8 cellular contexts compared by ENCODE assay signal in genomic region chr18:66560092-66560491, GRCh38. TPM values are rescaled to one million over a fixed set of nuclear protein-coding genes. Genes with fewer than 3 reads are reported as not detected.
A peak's percentile ranks its signal among the peaks of the same experiment; 100 is the strongest.
DNase-seq lines count a peak whose midpoint lies in the region; ATAC-seq, FAIRE-seq and TF ChIP-seq lines count a peak whose summit lies in the region.

No MANE protein-coding gene starts in this region.

- H3K9me1 ChIP-seq in K562 (ENCODE audit: control insufficient read depth, insufficient read depth, low read length): no peaks in the 10 kb centered on the region

- no peaks in the 10 kb centered on the region for H3K27me3 Mint-ChIP-seq in activated CD4-positive, alpha-beta T cell treated with anti-CD3 and anti-CD28 coated beads, Interleukin-2, amount 10 ng/mL, durations not matched to agents 24 days and 14 days
- no peaks in the 10 kb centered on the region for H3K27me3 Mint-ChIP-seq in naive thymus-derived CD8-positive, alpha-beta T cell

- ATAC-seq in K562 (no peak), gastrocnemius medialis (no peak)
- ATAC-seq in naive thymus-derived CD8-positive, alpha-beta T cell: no peak

- H3K79me2 ChIP-seq in K562 (ENCODE audit: control insufficient read depth, insufficient read depth, low read length): no peaks in the 10 kb centered on the region

- H3K4me1 ChIP-seq in K562 (replicated peaks in 1 of 2; ENCODE audit: control insufficient read depth in 2 of 2, insufficient read depth in 2 of 2, low read length in 2 of 2) (no peaks in the 10 kb centered on the region), gastrocnemius medialis (no peaks in the 10 kb centered on the region)

- H3K36me3 Mint-ChIP-seq in activated CD4-positive, alpha-beta T cell treated with anti-CD3 and anti-CD28 coated beads, Interleukin-2, amount 10 ng/mL, durations not matched to agents 24 days and 14 days (ENCODE audit: low read depth): no peaks in the 10 kb centered on the region
- H3K36me3 Mint-ChIP-seq in naive thymus-derived CD8-positive, alpha-beta T cell: no peaks in the 10 kb centered on the region

- no peak overlapping the region for H2AFZ ChIP-seq in K562 (ENCODE audit: low read depth, low read length)

- no peak for TF ChIP-seq EP300 in K562 (IDR thresholded peaks at IDR 0.05; ENCODE audit: low read length)

- no peaks in the 10 kb centered on the region for H3K9me3 Mint-ChIP-seq in activated CD4-positive, alpha-beta T cell treated with anti-CD3 and anti-CD28 coated beads, Interleukin-2, amount 10 ng/mL, durations not matched to agents 24 days and 14 days
- peaks cover 0 to 3% (median 0%) of the 10 kb centered on the region in 9 donors for H3K9me3 Mint-ChIP-seq in naive thymus-derived CD8-positive, alpha-beta T cell

- no peak for TF ChIP-seq RAD21 in K562 (CRISPR knock-in tag; conservative IDR thresholded peaks at IDR 0.05 in 1 of 2, IDR thresholded peaks at IDR 0.05 in 1 of 2)

- no peak overlapping the region for H3K27ac ChIP-seq in K562 (ENCODE audit: extremely low read depth, low read depth, low read length)
- no peak overlapping the region for H3K27ac ChIP-seq in gastrocnemius medialis

- intact Hi-C loops in K562 (cut with micrococcal nuclease): no loop called here
- intact Hi-C loops in activated CD4-positive, alpha-beta T cell treated with anti-CD3 and anti-CD28 coated beads, Interleukin-2, amount 10 ng/mL, durations not matched to agents 24 days and 14 days (cut with micrococcal nuclease): no loop called here
- intact Hi-C loops in gastrocnemius medialis (cut with DNase I; ENCODE audit: low total_unique reads): no loop called here

- POLR2A ChIA-PET in K562 (lab: Yijun Ruan, JAX): no interaction called here
- POLR2A ChIA-PET in naive thymus-derived CD8-positive, alpha-beta T cell (lab: Charles Lee): no interaction called here

- H3K4me2 ChIP-seq in K562 (ENCODE audit: insufficient read depth, low read length): no peak overlapping the region

- no peaks in the 10 kb centered on the region for H3K36me3 ChIP-seq in K562 (ENCODE audit: control insufficient read depth, insufficient read depth, low read length)
- no peaks in the 10 kb centered on the region for H3K36me3 ChIP-seq in gastrocnemius medialis

- no peaks in the 10 kb centered on the region; the same call in 1 of the 2 replicates for H3K9me3 ChIP-seq in K562 (replicated peaks; ENCODE audit: control insufficient read depth, insufficient read depth, low read depth, low read length)
- no peaks in the 10 kb centered on the region for H3K9me3 ChIP-seq in gastrocnemius medialis

- no peak overlapping the region for H3K9ac ChIP-seq in K562 (ENCODE audit: insufficient read depth in 1 of 2, low read depth in 2 of 2, low read length in 2 of 2)

- FAIRE-seq in K562 (lab: Jason Lieb, UNC): no peak

- WGBS in K562 (ENCODE audit: insufficient coverage, low coverage, missing lambda C conversion rate): 6% methylated on average over 4 of the region's 4 CpGs

- CTCF ChIA-PET in K562 (lab: Yijun Ruan, JAX; ENCODE audit: low intra/inter-chr PET ratio): no interaction called here

- H3K4me3 Mint-ChIP-seq in activated CD4-positive, alpha-beta T cell treated with anti-CD3 and anti-CD28 coated beads, Interleukin-2, amount 10 ng/mL, durations not matched to agents 24 days and 14 days: no peak overlapping the region
- H3K4me3 Mint-ChIP-seq in naive thymus-derived CD8-positive, alpha-beta T cell: no peak overlapping the region

- no peaks in the 10 kb centered on the region for H3K27me3 ChIP-seq in K562 (ENCODE audit: control insufficient read depth in 2 of 2, insufficient read depth in 2 of 2, low read length in 2 of 2)
- no peaks in the 10 kb centered on the region for H3K27me3 ChIP-seq in gastrocnemius medialis

- DNase-seq in NCI-H2081 (lab: John Stamatoyannopoulos, UW) (peak; percentile 40 to 73), K562 (ENCODE audit: extremely low read depth in 1 of 4, low spot score in 3 of 4) (no peak), mucosa of gallbladder (ENCODE audit: low spot score) (peak; percentile 26), iPS-NIHi11 (ENCODE audit: low spot score) (no peak), gastrocnemius medialis (no peak)
- DNase-seq in activated CD4-positive, alpha-beta T cell treated with anti-CD3 and anti-CD28 coated beads, Interleukin-2, amount 10 ng/mL, durations not matched to agents 24 days and 14 days: no peak
- no peak for DNase-seq in naive thymus-derived CD8-positive, alpha-beta T cell

- TF ChIP-seq POLR2A in K562 (conservative IDR thresholded peaks at IDR 0.05) (no peak), gastrocnemius medialis (IDR thresholded peaks at IDR 0.05) (no peak)

- BruUV-seq in K562 (replicated peaks; lab: Mats Ljungman, UMichigan): no TSS peak

- in situ Hi-C loops in K562 (cut with MboI) (no loop called here), gastrocnemius medialis (cut with MboI; ENCODE audit: low sequenced_read_pairs in 4 of 4) (loop anchor here in 1 of 4 donors (10.0 kb wide), 1 partner anchor 185 kb away; no protein-coding TSS in a partner anchor)

- TF ChIP-seq CTCF in GM12872 (IDR thresholded peaks at IDR 0.05; ENCODE audit: insufficient read depth, low read depth, low read length) (0 out of 3 replicates have a peak, but pooled peaks have one; percentile 5), K562 (IDR thresholded peaks at IDR 0.05 in 2 of 3, conservative IDR thresholded peaks at IDR 0.05 in 1 of 3; ENCODE audit: insufficient read depth in 2 of 3, low read depth in 1 of 3, low read length in 3 of 3) (no peak), gastrocnemius medialis (IDR thresholded peaks at IDR 0.05 in 4 of 5, conservative IDR thresholded peaks at IDR 0.05 in 1 of 5) (peak in 1 of 5 experiments; percentile 13)

- no peak overlapping the region for H3K27ac Mint-ChIP-seq in activated CD4-positive, alpha-beta T cell treated with anti-CD3 and anti-CD28 coated beads, Interleukin-2, amount 10 ng/mL, durations not matched to agents 24 days and 14 days
- H3K27ac Mint-ChIP-seq in naive thymus-derived CD8-positive, alpha-beta T cell: no peak overlapping the region

- no peaks in the 10 kb centered on the region for H3K4me1 Mint-ChIP-seq in activated CD4-positive, alpha-beta T cell treated with anti-CD3 and anti-CD28 coated beads, Interleukin-2, amount 10 ng/mL, durations not matched to agents 24 days and 14 days
- H3K4me1 Mint-ChIP-seq in naive thymus-derived CD8-positive, alpha-beta T cell: no peaks in the 10 kb centered on the region

- H3K4me3 ChIP-seq in K562: no peak overlapping the region
- H3K4me3 ChIP-seq in gastrocnemius medialis: no peak overlapping the region

- no peaks in the 10 kb centered on the region for H4K20me1 ChIP-seq in K562 (replicated peaks; ENCODE audit: control insufficient read depth, insufficient read depth, low read length)

TF ChIP-seq in K562, 482 proteins besides CTCF, POLR2A, EP300 and RAD21:
- TF ChIP-seq HOMEZ (CRISPR knock-in tag; IDR thresholded peaks at IDR 0.05) (no peak), MAFF (IDR thresholded peaks at IDR 0.05; ENCODE audit: low read length) (peak; percentile 40; the same call in 1 of the 2 replicates), MAFK (IDR thresholded peaks at IDR 0.05; ENCODE audit: low read length) (peak; percentile 47; the same call in 1 of the 2 replicates)

RNA-seq across cellular contexts. Expression of gene CDH19, which starts 43.8 kb away (rescaled TPM):
- total RNA-seq in K562 (2011; cell fraction: chromatin; rRNA removed; ENCODE audit: low replicate concordance): not detected in 2 replicates
- not detected in 2 replicates for total RNA-seq in K562 (2011; cell fraction: nucleolus; rRNA removed)
- not detected in 2 replicates for total RNA-seq in K562 (2011; cell fraction: nucleoplasm; rRNA removed)
- not detected in 2 replicates for total RNA-seq in K562 (2014; rRNA removed)
- not detected in 2 replicates for total RNA-seq in K562 (2014; rRNA removed; fragmentation: Illumina TruSeq; extraction: Trizol)
- total RNA-seq in K562 (2015; rRNA removed; fragmentation: Illumina TruSeq; extraction: Trizol): not detected in 2 replicates
- not detected in 2 replicates for total RNA-seq in K562 (2021)
- not detected in 2 replicates for polyA plus RNA-seq in K562 (2011; rRNA removed)
- not detected in 2 replicates for polyA plus RNA-seq in K562 (2011; cell fraction: cytosol; rRNA removed)
- not detected in 2 replicates for polyA plus RNA-seq in K562 (2011; cell fraction: nucleus; rRNA removed)
- polyA plus RNA-seq in K562 (2012): not detected in 2 replicates
- not detected in 2 replicates for polyA plus RNA-seq in K562 (2014; fragmentation: Illumina TruSeq; extraction: Trizol)
- polyA plus RNA-seq in K562 (2014; fragmentation: Nextera tagmentation; extraction: Ambion mirVana): not detected
- not detected in 2 replicates for polyA plus RNA-seq in K562 (2014; rRNA removed)
- not detected in 2 replicates for polyA minus RNA-seq in K562 (2011; rRNA and poly(A)+ RNA removed)
- polyA minus RNA-seq in K562 (2011; cell fraction: cytosol; rRNA and poly(A)+ RNA removed): not detected in 2 replicates
- polyA minus RNA-seq in K562 (2011; cell fraction: nucleus; rRNA and poly(A)+ RNA removed): not detected in 2 replicates
- 4.0 TPM for total RNA-seq in mucosa of gallbladder
- total RNA-seq in activated CD4-positive, alpha-beta T cell treated with anti-CD3 and anti-CD28 coated beads, Interleukin-2, amount 10 ng/mL, durations not matched to agents 24 days and 14 days: not detected in 2 replicates
- not detected for total RNA-seq in naive thymus-derived CD8-positive, alpha-beta T cell
- not detected for polyA plus RNA-seq in naive thymus-derived CD8-positive, alpha-beta T cell
- total RNA-seq in gastrocnemius medialis: 1 to 10 TPM in 3 of 4 donors, under 1 TPM in 1; 0.25 to 1.5 (median 1.2) TPM

Comparison
In these comparisons a context has a peak if more than half of its experiments do, and no peak if none do; other contexts are left out.
1. DNase-seq: peak in NCI-H2081 (2 of 2) and mucosa of gallbladder (single experiment); none in K562 (0 of 4), activated CD4-positive, alpha-beta T cell treated with anti-CD3 and anti-CD28 coated beads, Interleukin-2, amount 10 ng/mL, durations not matched to agents 24 days and 14 days (single experiment), iPS-NIHi11 (single experiment), naive thymus-derived CD8-positive, alpha-beta T cell (0 of 10) and gastrocnemius medialis (0 of 2).